Comparison of ENCODE assay signal across 26 cellular contexts in the genomic region with DNA sequence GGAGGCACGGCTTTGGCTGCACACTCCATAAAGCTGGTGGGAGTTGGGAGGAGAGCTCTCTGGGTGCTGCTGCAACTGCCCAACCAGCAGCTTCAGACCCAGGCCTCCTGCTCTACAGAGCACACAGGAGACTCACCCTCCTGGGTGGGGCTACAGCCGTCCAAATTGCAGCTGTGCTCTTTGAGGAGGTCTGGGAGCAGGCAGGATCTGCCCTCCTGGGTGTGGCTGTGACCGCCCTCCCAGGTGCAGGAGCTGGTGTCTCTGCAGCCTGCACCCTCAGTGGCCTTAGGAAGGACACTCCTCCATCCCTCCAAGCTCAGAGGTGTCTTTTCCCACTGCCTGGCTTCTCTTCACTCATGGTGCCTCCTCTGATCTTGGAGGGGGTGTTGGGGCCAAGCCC. TPM values are rescaled to one million over a fixed set of nuclear protein-coding genes. Genes with fewer than 3 reads are reported as not detected.
"Had no signal": no experiment of that assay in that cellular context is flagged by ENCODE, and none has a peak within 500 bp of the region (broad histone marks: within the 10 kb centered on the region; RNA-seq: fewer than 3 reads in every experiment).

No MANE protein-coding gene starts in this region.

- H3K27ac Mint-ChIP-seq: naive B cell, nephron had no signal

- H3K36me3 ChIP-seq: heart left ventricle, stomach, thoracic aorta, transverse colon had no signal

- H3K4me1 ChIP-seq: psoas muscle had no signal

- H3K4me3 Mint-ChIP-seq: naive B cell, nephron had no signal

- H3K27me3 ChIP-seq: heart left ventricle, stomach had no signal

- H3K4me1 Mint-ChIP-seq: naive B cell had no signal

- H3K27ac ChIP-seq: coronary artery, dorsolateral prefrontal cortex, heart left ventricle, psoas muscle, skin epidermis, stomach, thoracic aorta, transverse colon had no signal

- DNase-seq: dorsolateral prefrontal cortex; effector CD8-positive, alpha-beta T cell; heart left ventricle; hippocampal formation; left colon; left ventricle myocardium superior; mesenchymal stem cell; naive B cell; psoas muscle; retina; stimulated activated CD4-positive, alpha-beta T cell treated with anti-CD3 and anti-CD28 coated beads, Interleukin-2, amount 100 ng/mL, for 24 hours; stimulated activated CD4-positive, alpha-beta T cell treated with anti-CD3 and anti-CD28 coated beads, Interleukin-4, amount 100 ng/mL, for 4 hours; stimulated activated naive CD4-positive, alpha-beta T cell; stomach; substantia nigra; transverse colon had no signal

- H3K4me3 ChIP-seq: coronary artery, dorsolateral prefrontal cortex, heart left ventricle, lung, psoas muscle, skin epidermis, stomach, thoracic aorta, transverse colon had no signal

RNA-seq across cellular contexts. Expression of a gene that starts 20.0 kb away (rescaled TPM):
- total RNA-seq: cerebellum, fibroblast of lung, frontal cortex, glomerular endothelial cell, kidney epithelial cell had no signal
- polyA plus RNA-seq: fibroblast of lung had no signal
